Comparison of ENCODE assay signal across 19 cellular contexts in genomic region chr20:60132827-60133549, GRCh38.
"Had no signal": no experiment of that assay in that cellular context is flagged by ENCODE, and none has a peak within 500 bp of the region (broad histone marks: within the 10 kb centered on the region; RNA-seq: fewer than 3 reads in every experiment).

No MANE protein-coding gene starts in this region.

- H3K9me3 Mint-ChIP-seq: activated CD4-positive, alpha-beta memory T cell treated with anti-CD3 and anti-CD28 coated beads for 36 hours; activated naive CD4-positive, alpha-beta T cell treated with anti-CD3 and anti-CD28 coated beads, Interleukin-2, amount 50 U/mL, for 72 hours had no signal

- H3K27me3 ChIP-seq: body of pancreas had no signal

- H3K36me3 Mint-ChIP-seq: activated CD4-positive, alpha-beta memory T cell treated with anti-CD3 and anti-CD28 coated beads for 36 hours; activated CD8-positive, alpha-beta memory T cell treated with anti-CD3 and anti-CD28 coated beads, Interleukin-2, amount 10 ng/mL, durations not matched to agents 7 days and 5 days; activated naive CD4-positive, alpha-beta T cell treated with anti-CD3 and anti-CD28 coated beads, Interleukin-2, amount 50 U/mL, for 72 hours; naive B cell had no signal

- H3K4me3 Mint-ChIP-seq: activated CD4-positive, alpha-beta memory T cell treated with anti-CD3 and anti-CD28 coated beads for 36 hours; activated CD4-positive, alpha-beta T cell treated with anti-CD3 and anti-CD28 coated beads for 36 hours; activated CD8-positive, alpha-beta memory T cell treated with anti-CD3 and anti-CD28 coated beads, Interleukin-2, amount 10 ng/mL, durations not matched to agents 7 days and 5 days had no signal

- DNase-seq: activated CD4-positive, alpha-beta memory T cell treated with anti-CD3 and anti-CD28 coated beads for 36 hours; activated CD4-positive, alpha-beta T cell treated with anti-CD3 and anti-CD28 coated beads for 36 hours; activated CD8-positive, alpha-beta memory T cell treated with anti-CD3 and anti-CD28 coated beads, Interleukin-2, amount 10 ng/mL, durations not matched to agents 7 days and 5 days; activated effector memory CD4-positive, alpha-beta T cell treated with Interleukin-2 at 50 U/mL for 16 hours; activated T-cell treated with anti-CD3 and anti-CD28 coated beads, Interleukin-2, amount 50 U/mL, for 1 hour; body of pancreas; caudate nucleus; hippocampal formation; kidney; left ventricle myocardium inferior; naive B cell; posterior cingulate gyrus; small intestine; stimulated activated naive CD8-positive, alpha-beta T cell treated with anti-CD3 and anti-CD28 coated beads, Interleukin-15, Interleukin-2, amounts not matched to agents 100 U/mL and 50 U/mL, for 24 hours; trophoblast cell had no signal

- ATAC-seq: activated CD4-positive, alpha-beta T cell treated with anti-CD3 and anti-CD28 coated beads for 36 hours; activated CD8-positive, alpha-beta memory T cell treated with anti-CD3 and anti-CD28 coated beads, Interleukin-2, amount 10 ng/mL, durations not matched to agents 7 days and 5 days; activated naive CD4-positive, alpha-beta T cell treated with anti-CD3 and anti-CD28 coated beads, Interleukin-2, amount 50 U/mL, for 72 hours; body of pancreas; esophagus mucosa; stimulated activated naive CD8-positive, alpha-beta T cell treated with anti-CD3 and anti-CD28 coated beads, Interleukin-15, Interleukin-2, amounts not matched to agents 100 U/mL and 50 U/mL, for 24 hours had no signal

- H3K9me3 ChIP-seq: body of pancreas, left ventricle myocardium inferior had no signal

- H3K4me1 ChIP-seq: body of pancreas had no signal

- H3K27ac ChIP-seq: body of pancreas, left ventricle myocardium inferior had no signal

- H3K36me3 ChIP-seq: left ventricle myocardium inferior had no signal

- H3K27ac Mint-ChIP-seq: activated CD4-positive, alpha-beta memory T cell treated with anti-CD3 and anti-CD28 coated beads for 36 hours; activated CD4-positive, alpha-beta T cell treated with anti-CD3 and anti-CD28 coated beads for 36 hours; activated CD8-positive, alpha-beta memory T cell treated with anti-CD3 and anti-CD28 coated beads, Interleukin-2, amount 10 ng/mL, durations not matched to agents 7 days and 5 days; activated naive CD4-positive, alpha-beta T cell treated with anti-CD3 and anti-CD28 coated beads, Interleukin-2, amount 50 U/mL, for 72 hours had no signal

- H3K4me3 ChIP-seq: body of pancreas, left ventricle myocardium inferior had no signal

- FAIRE-seq: colon, endometrium, kidney, small intestine had no signal

- H3K4me1 Mint-ChIP-seq: naive B cell had no signal
